In genomic region chr2:54516842-54517241, GRCh38 we compare ENCODE assay signal across 2 cellular contexts.
A peak's percentile ranks its signal among the peaks of the same experiment; 100 is the strongest.
TF ChIP-seq lines count a peak whose summit lies in the region.

No MANE protein-coding gene starts in this region.

TF ChIP-seq in GM23338, 12 proteins besides CTCF, POLR2A, EP300 and RAD21 (continued from another document):
- TF ChIP-seq ZNF331 (CRISPR knock-in tag; IDR thresholded peaks at IDR 0.05; ENCODE audit: low read depth) (no peak), JUNB (IDR thresholded peaks at IDR 0.05; ENCODE audit: unreplicated experiment) (no peak), ZNF462 (CRISPR knock-in tag; IDR thresholded peaks at IDR 0.05) (peak; percentile 41; the same call in 1 of the 2 replicates), ZNF114 (CRISPR knock-in tag; IDR thresholded peaks at IDR 0.05) (no peak), CREB1 (CRISPR knock-in tag; IDR thresholded peaks at IDR 0.05; ENCODE audit: low read depth) (no peak)

TF ChIP-seq in K562, 482 proteins besides CTCF, POLR2A, EP300 and RAD21 (continued from another document):
- TF ChIP-seq CHAMP1 (IDR thresholded peaks at IDR 0.05) = no peak
- peak; percentile 49 for TF ChIP-seq CBFA2T3 (IDR thresholded peaks at IDR 0.05)
- TF ChIP-seq FOSL1 (tag; conservative IDR thresholded peaks at IDR 0.05) = peak; percentile 33; the same call in 1 of the 2 replicates
